Comparison of ENCODE assay signal across 11 cellular contexts in the genomic region with DNA sequence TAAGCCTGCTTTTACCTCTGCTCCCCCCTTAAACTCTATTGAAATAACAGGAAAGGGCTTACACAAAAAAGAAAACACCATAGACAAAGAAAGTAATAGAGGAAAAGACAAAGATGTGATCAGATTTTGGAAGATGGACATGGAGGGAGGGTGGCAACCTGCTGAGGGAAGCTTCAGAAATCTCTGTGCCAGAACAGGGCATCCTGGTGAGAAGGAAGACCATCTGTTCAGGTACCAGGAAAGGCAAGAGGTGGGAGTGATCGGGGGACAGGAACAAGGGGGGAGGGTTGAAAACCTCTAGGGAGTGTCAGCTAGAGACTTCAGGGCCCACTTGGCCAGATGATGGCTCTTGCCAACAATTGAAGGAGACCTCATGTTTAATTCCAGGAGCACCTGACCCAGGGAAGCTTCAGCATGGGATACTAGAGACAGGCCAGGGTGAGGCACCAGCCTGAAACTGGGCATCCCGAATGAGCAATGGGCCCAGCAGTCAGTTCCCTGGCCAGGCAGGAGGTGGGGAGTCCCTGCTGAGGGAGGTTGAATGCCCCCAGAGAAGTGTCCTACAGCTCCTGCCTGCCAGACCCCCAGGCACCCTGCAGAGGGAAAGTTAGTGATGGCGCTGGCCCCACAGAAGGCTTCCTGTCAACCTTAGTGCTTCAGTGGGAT. TPM values are rescaled to one million over a fixed set of nuclear protein-coding genes. Genes with fewer than 3 reads are reported as not detected.
DNase-seq lines count a peak whose midpoint lies in the region; ATAC-seq and TF ChIP-seq lines count a peak whose summit lies in the region.
"Had no signal": no experiment of that assay in that cellular context is flagged by ENCODE, and none has a peak within 500 bp of the region (broad histone marks: within the 10 kb centered on the region; RNA-seq: fewer than 3 reads in every experiment).

No MANE protein-coding gene starts in this region.

- H3K9me3 Mint-ChIP-seq in activated CD4-positive, alpha-beta memory T cell treated with anti-CD3 and anti-CD28 coated beads for 36 hours: no peaks in the 10 kb centered on the region
- H3K9me3 Mint-ChIP-seq in activated CD4-positive, alpha-beta memory T cell treated with anti-CD3 and anti-CD28 coated beads, Interleukin-2, amount 10 ng/mL, durations not matched to agents 7 days and 5 days: no peaks in the 10 kb centered on the region
- no peaks in the 10 kb centered on the region for H3K9me3 Mint-ChIP-seq in endothelial cell (ENCODE audit: unreplicated experiment)
- no peaks in the 10 kb centered on the region for H3K9me3 Mint-ChIP-seq in stimulated activated effector memory CD8-positive, alpha-beta T cell treated with anti-CD3 and anti-CD28 coated beads, Interleukin-12 subunit alpha, Interleukin-12 subunit beta, amount 100 ng/mL, for 72 hours

- no peak for ATAC-seq in stimulated activated effector memory CD8-positive, alpha-beta T cell treated with anti-CD3 and anti-CD28 coated beads, Interleukin-12 subunit alpha, Interleukin-12 subunit beta, amount 100 ng/mL, for 72 hours
- ATAC-seq: foreskin keratinocyte had no signal

- no peak overlapping the region for H3K4me3 Mint-ChIP-seq in activated CD4-positive, alpha-beta memory T cell treated with anti-CD3 and anti-CD28 coated beads for 36 hours
- H3K4me3 Mint-ChIP-seq in activated CD4-positive, alpha-beta memory T cell treated with anti-CD3 and anti-CD28 coated beads, Interleukin-2, amount 10 ng/mL, durations not matched to agents 7 days and 5 days: no peak overlapping the region
- H3K4me3 Mint-ChIP-seq in endothelial cell (ENCODE audit: unreplicated experiment): peak overlapping the region; percentile 39
- H3K4me3 Mint-ChIP-seq in stimulated activated effector memory CD8-positive, alpha-beta T cell treated with anti-CD3 and anti-CD28 coated beads, Interleukin-12 subunit alpha, Interleukin-12 subunit beta, amount 100 ng/mL, for 72 hours: no peak overlapping the region
- H3K4me3 Mint-ChIP-seq: nephron had no signal

- no peak for DNase-seq in activated CD4-positive, alpha-beta memory T cell treated with anti-CD3 and anti-CD28 coated beads for 36 hours
- no peak for DNase-seq in activated CD4-positive, alpha-beta memory T cell treated with anti-CD3 and anti-CD28 coated beads, Interleukin-2, amount 10 ng/mL, durations not matched to agents 7 days and 5 days
- DNase-seq in RWPE1 (ENCODE audit: low spot score) (no peak), endothelial cell (ENCODE audit: low spot score) (no peak), medulla oblongata (ENCODE audit: extremely low spot score) (no peak), NCI-H1092 treated with DMSO at 0.1 percent for 48 hours (lab: John Stamatoyannopoulos, UW) (no peak)
- no peak for DNase-seq in stimulated activated effector memory CD8-positive, alpha-beta T cell treated with anti-CD3 and anti-CD28 coated beads, Interleukin-12 subunit alpha, Interleukin-12 subunit beta, amount 100 ng/mL, for 72 hours (ENCODE audit: low spot score in 2 of 2)
- no peak for DNase-seq in effector CD8-positive, alpha-beta T cell (lab: John Stamatoyannopoulos, UW)
- DNase-seq: activated CD4-positive, CD25-positive, alpha-beta regulatory T cell treated with anti-CD3 and anti-CD28 coated beads, Interleukin-2, amount 50 U/mL, for 72 hours; foreskin keratinocyte had no signal

- peak overlapping the region; percentile 47 for H3K27ac ChIP-seq in RWPE1
- H3K27ac ChIP-seq: foreskin keratinocyte had no signal

- peaks cover 21% of the 10 kb centered on the region for H3K4me1 Mint-ChIP-seq in activated CD4-positive, alpha-beta memory T cell treated with anti-CD3 and anti-CD28 coated beads for 36 hours (ENCODE audit: low read depth)
- peaks cover 10% of the 10 kb centered on the region for H3K4me1 Mint-ChIP-seq in activated CD4-positive, alpha-beta memory T cell treated with anti-CD3 and anti-CD28 coated beads, Interleukin-2, amount 10 ng/mL, durations not matched to agents 7 days and 5 days
- H3K4me1 Mint-ChIP-seq in endothelial cell (ENCODE audit: unreplicated experiment): peaks cover 19% of the 10 kb centered on the region
- peaks cover 49% of the 10 kb centered on the region for H3K4me1 Mint-ChIP-seq in stimulated activated effector memory CD8-positive, alpha-beta T cell treated with anti-CD3 and anti-CD28 coated beads, Interleukin-12 subunit alpha, Interleukin-12 subunit beta, amount 100 ng/mL, for 72 hours
- H3K4me1 Mint-ChIP-seq: nephron had no signal

- peaks cover 68% of the 10 kb centered on the region for H3K36me3 Mint-ChIP-seq in activated CD4-positive, alpha-beta memory T cell treated with anti-CD3 and anti-CD28 coated beads for 36 hours
- peaks cover 92% of the 10 kb centered on the region for H3K36me3 Mint-ChIP-seq in activated CD4-positive, alpha-beta memory T cell treated with anti-CD3 and anti-CD28 coated beads, Interleukin-2, amount 10 ng/mL, durations not matched to agents 7 days and 5 days (ENCODE audit: low read depth)
- H3K36me3 Mint-ChIP-seq in endothelial cell (ENCODE audit: low read depth, unreplicated experiment): peaks cover 80% of the 10 kb centered on the region
- H3K36me3 Mint-ChIP-seq in stimulated activated effector memory CD8-positive, alpha-beta T cell treated with anti-CD3 and anti-CD28 coated beads, Interleukin-12 subunit alpha, Interleukin-12 subunit beta, amount 100 ng/mL, for 72 hours: peaks cover 100% of the 10 kb centered on the region

- CTCF ChIA-PET in activated CD4-positive, alpha-beta memory T cell treated with anti-CD3 and anti-CD28 coated beads for 36 hours (lab: Charles Lee): no interaction called here
- CTCF ChIA-PET in activated CD4-positive, alpha-beta memory T cell treated with anti-CD3 and anti-CD28 coated beads, Interleukin-2, amount 10 ng/mL, durations not matched to agents 7 days and 5 days (lab: Charles Lee): no interaction called here
- CTCF ChIA-PET in RWPE1 (lab: Yijun Ruan, JAX): interaction anchor here (0.6 kb wide), 1 partner anchor 15 kb away, joined by 6 read pairs; no protein-coding TSS in a partner anchor

- no peaks in the 10 kb centered on the region for H3K27me3 Mint-ChIP-seq in activated CD4-positive, alpha-beta memory T cell treated with anti-CD3 and anti-CD28 coated beads for 36 hours
- no peaks in the 10 kb centered on the region for H3K27me3 Mint-ChIP-seq in activated CD4-positive, alpha-beta memory T cell treated with anti-CD3 and anti-CD28 coated beads, Interleukin-2, amount 10 ng/mL, durations not matched to agents 7 days and 5 days
- peaks cover 7% of the 10 kb centered on the region for H3K27me3 Mint-ChIP-seq in endothelial cell (ENCODE audit: unreplicated experiment)

- intact Hi-C loops in activated CD4-positive, alpha-beta memory T cell treated with anti-CD3 and anti-CD28 coated beads for 36 hours (cut with micrococcal nuclease): no loop called here

- no peak for TF ChIP-seq CTCF in RWPE1 (conservative IDR thresholded peaks at IDR 0.05; ENCODE audit: low read depth)
- no peak for TF ChIP-seq CTCF in endothelial cell (IDR thresholded peaks at IDR 0.05; ENCODE audit: unreplicated experiment)

- POLR2A ChIA-PET in activated CD4-positive, alpha-beta memory T cell treated with anti-CD3 and anti-CD28 coated beads for 36 hours (lab: Charles Lee): no interaction called here
- POLR2A ChIA-PET in activated CD4-positive, alpha-beta memory T cell treated with anti-CD3 and anti-CD28 coated beads, Interleukin-2, amount 10 ng/mL, durations not matched to agents 7 days and 5 days (lab: Charles Lee): interaction anchor here (1.3 kb wide), 1 partner anchor 8 kb away, joined by 3 read pairs; no protein-coding TSS in a partner anchor
- POLR2A ChIA-PET in RWPE1 (lab: Yijun Ruan, JAX; ENCODE audit: low non-redundant PET): no interaction called here

- H3K27ac Mint-ChIP-seq in activated CD4-positive, alpha-beta memory T cell treated with anti-CD3 and anti-CD28 coated beads for 36 hours: peak overlapping the region; percentile 83
- no peak overlapping the region for H3K27ac Mint-ChIP-seq in activated CD4-positive, alpha-beta memory T cell treated with anti-CD3 and anti-CD28 coated beads, Interleukin-2, amount 10 ng/mL, durations not matched to agents 7 days and 5 days
- H3K27ac Mint-ChIP-seq in endothelial cell (ENCODE audit: unreplicated experiment): peak overlapping the region; percentile 43
- peak overlapping the region; percentile 27 for H3K27ac Mint-ChIP-seq in stimulated activated effector memory CD8-positive, alpha-beta T cell treated with anti-CD3 and anti-CD28 coated beads, Interleukin-12 subunit alpha, Interleukin-12 subunit beta, amount 100 ng/mL, for 72 hours

RNA-seq across cellular contexts. Expression of gene SQSTM1, which starts 8.2 kb away (rescaled TPM):
- total RNA-seq in activated CD4-positive, alpha-beta memory T cell treated with anti-CD3 and anti-CD28 coated beads for 36 hours: 100 to 1,000 TPM; 127 to 130 TPM
- 100 to 1,000 TPM; 178 to 183 TPM for total RNA-seq in activated CD4-positive, alpha-beta memory T cell treated with anti-CD3 and anti-CD28 coated beads, Interleukin-2, amount 10 ng/mL, durations not matched to agents 7 days and 5 days
- total RNA-seq in endothelial cell (ENCODE audit: unreplicated experiment): 82.2 TPM

RNA-seq across cellular contexts. Expression of gene MGAT4B, which starts 22.2 kb away (rescaled TPM):
- total RNA-seq in activated CD4-positive, alpha-beta memory T cell treated with anti-CD3 and anti-CD28 coated beads for 36 hours: 10 to 100 TPM; 95.8 to 96.8 TPM
- total RNA-seq in activated CD4-positive, alpha-beta memory T cell treated with anti-CD3 and anti-CD28 coated beads, Interleukin-2, amount 10 ng/mL, durations not matched to agents 7 days and 5 days: 10 to 100 TPM; 94.8 to 95.7 TPM
- total RNA-seq in endothelial cell (ENCODE audit: unreplicated experiment): 163 TPM

RNA-seq across cellular contexts. Expression of gene MRNIP, which starts 29.7 kb away (rescaled TPM):
- 10 to 100 TPM; 19.8 to 24.9 TPM for total RNA-seq in activated CD4-positive, alpha-beta memory T cell treated with anti-CD3 and anti-CD28 coated beads for 36 hours
- total RNA-seq in activated CD4-positive, alpha-beta memory T cell treated with anti-CD3 and anti-CD28 coated beads, Interleukin-2, amount 10 ng/mL, durations not matched to agents 7 days and 5 days: 10 to 100 TPM; 17.0 to 19.5 TPM
- 38.5 TPM for total RNA-seq in endothelial cell (ENCODE audit: unreplicated experiment)

RNA-seq across cellular contexts. Expression of gene LTC4S, which starts 35.1 kb away (rescaled TPM):
- total RNA-seq in activated CD4-positive, alpha-beta memory T cell treated with anti-CD3 and anti-CD28 coated beads for 36 hours: 1 to 10 TPM in 1 of 2 experiments, under 1 TPM in 1; 0.48 to 1.1 TPM
- total RNA-seq in activated CD4-positive, alpha-beta memory T cell treated with anti-CD3 and anti-CD28 coated beads, Interleukin-2, amount 10 ng/mL, durations not matched to agents 7 days and 5 days: 1 to 10 TPM; 2.1 to 3.3 TPM
- total RNA-seq in endothelial cell (ENCODE audit: unreplicated experiment): 1.0 TPM
